Comparison of ENCODE assay signal across 14 cellular contexts in the genomic region with DNA sequence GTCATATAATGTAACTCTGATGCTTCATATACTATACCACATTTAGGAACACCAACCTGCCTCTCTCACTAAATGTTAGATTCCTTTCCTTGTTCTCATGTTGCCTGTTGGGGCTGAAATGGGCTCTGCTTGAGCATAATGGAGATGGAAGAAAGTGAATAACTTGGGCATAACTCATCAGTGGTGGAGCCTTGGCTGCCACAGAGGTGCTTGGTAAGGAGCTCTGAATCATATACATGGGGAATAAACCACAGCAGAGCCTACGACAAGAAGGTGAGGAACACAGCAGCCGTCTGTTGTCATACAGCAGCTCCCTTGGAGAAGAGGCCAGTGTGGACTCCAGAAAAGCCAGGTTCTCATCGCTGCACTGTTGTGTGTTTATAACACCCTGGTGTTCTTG.
DNase-seq lines count a peak whose midpoint lies in the region; ATAC-seq, FAIRE-seq and TF ChIP-seq lines count a peak whose summit lies in the region.
"Had no signal": no experiment of that assay in that cellular context is flagged by ENCODE, and none has a peak within 500 bp of the region (broad histone marks: within the 10 kb centered on the region; RNA-seq: fewer than 3 reads in every experiment).

No MANE protein-coding gene starts in this region.

- no peaks in the 10 kb centered on the region for H3K27me3 ChIP-seq in HepG2 (ENCODE audit: control insufficient read depth in 1 of 2, insufficient read depth in 2 of 2, low read length in 2 of 2)
- H3K27me3 ChIP-seq in right lobe of liver = no peaks in the 10 kb centered on the region
- H3K27me3 ChIP-seq: BLaER1 had no signal

- FAIRE-seq in HepG2 (lab: Jason Lieb, UNC) (no peak), GM12892 (lab: Jason Lieb, UNC) (no peak)

- CTCF ChIA-PET in HepG2 (lab: Yijun Ruan, JAX; ENCODE audit: low intra/inter-chr PET ratio, low total read pairs) = no interaction called here

- H3K79me2 ChIP-seq in HepG2 (ENCODE audit: insufficient read depth, low read length) = no peaks in the 10 kb centered on the region

- no peak overlapping the region for H3K9ac ChIP-seq in HepG2 (ENCODE audit: insufficient read depth, low read depth, low read length)
- H3K9ac ChIP-seq: BLaER1 had no signal

- TF ChIP-seq RAD21 in HepG2 (CRISPR knock-in tag; IDR thresholded peaks at IDR 0.05) = no peak

- POLR2A ChIA-PET in HepG2 (lab: Yijun Ruan, JAX) = interaction anchor here (1.0 to 4.8 kb wide), 4 partner anchors 24 to 84 kb away, joined by 3 to 56 read pairs (median 26); no protein-coding TSS in a partner anchor

- H2AFZ ChIP-seq in HepG2 (ENCODE audit: low read length) = no peak overlapping the region

- H3K4me1 ChIP-seq in HepG2 (ENCODE audit: insufficient read depth, low read length) (peaks cover 88% of the 10 kb centered on the region), right lobe of liver (peaks cover 0 to 14% (median 0%) of the 10 kb centered on the region in 4 donors)

- H4K20me1 ChIP-seq in HepG2 (ENCODE audit: insufficient read depth, low read length) = no peaks in the 10 kb centered on the region
- H4K20me1 ChIP-seq: BLaER1 had no signal

- H3K9me3 ChIP-seq in HepG2 (ENCODE audit: low read length) (no peaks in the 10 kb centered on the region), right lobe of liver (no peaks in the 10 kb centered on the region)

- no peak overlapping the region for H3K4me2 ChIP-seq in HepG2 (ENCODE audit: low read depth, low read length)
- H3K4me2 ChIP-seq: BLaER1 had no signal

- DNase-seq in HepG2 (ENCODE audit: low spot score) (no peak), right lobe of liver (no peak), T1000 (lab: John Stamatoyannopoulos, UW) (peak; percentile 16), fibroblast of mammary gland (ENCODE audit: low read depth) (peak; percentile 48), GM12892 (ENCODE audit: insufficient read length) (no peak), posterior vena cava (ENCODE audit: low spot score) (no peak)
- DNase-seq: activated CD4-positive, alpha-beta memory T cell treated with anti-CD3 and anti-CD28 coated beads for 36 hours; GF-D8; nucleus accumbens; SW 1271 had no signal

- H3K4me3 ChIP-seq in HepG2 (replicated peaks in 1 of 3; ENCODE audit: insufficient read depth in 1 of 3, low read depth in 2 of 3, low read length in 3 of 3) = no peak overlapping the region
- no peak overlapping the region for H3K4me3 ChIP-seq in right lobe of liver
- no peak overlapping the region for H3K4me3 ChIP-seq in fibroblast of mammary gland (ENCODE audit: control insufficient read depth, low read depth, low read length)
- H3K4me3 ChIP-seq: BLaER1, lung had no signal

- intact Hi-C loops in HepG2 (cut with micrococcal nuclease; ENCODE audit: unreplicated experiment) (no loop called here), right lobe of liver (cut with DNase I) (no loop called here), posterior vena cava (cut with DNase I) (no loop called here)

- in situ Hi-C loops in HepG2 (cut with HindIII; ENCODE audit: extremely low pct_ligation_motif_present, low pct_unique_long_range_greater_than_20kb) = no loop called here

- no peak for TF ChIP-seq EP300 in HepG2 (IDR thresholded peaks at IDR 0.05; ENCODE audit: low read depth in 2 of 2, low read length in 2 of 2)
- no peak for TF ChIP-seq EP300 in HepG2 (CRISPR knock-in tag; IDR thresholded peaks at IDR 0.05; ENCODE audit: borderline replicate concordance)

- H3K36me3 ChIP-seq in HepG2 (replicated peaks in 1 of 2; ENCODE audit: control insufficient read depth in 1 of 2, insufficient read depth in 2 of 2, low read length in 2 of 2) = no peaks in the 10 kb centered on the region
- H3K36me3 ChIP-seq in right lobe of liver = no peaks in the 10 kb centered on the region
- H3K36me3 ChIP-seq: BLaER1 had no signal

- H3K27ac ChIP-seq in HepG2 (ENCODE audit: extremely low read length, insufficient read depth, low read length) (peak overlapping the region; percentile 10), right lobe of liver (no peak overlapping the region)
- H3K27ac ChIP-seq: BLaER1 had no signal

- TF ChIP-seq CTCF in HepG2 (CRISPR knock-in tag; IDR thresholded peaks at IDR 0.05) (no peak), right lobe of liver (IDR thresholded peaks at IDR 0.05) (no peak), fibroblast of mammary gland (conservative IDR thresholded peaks at IDR 0.05; ENCODE audit: control insufficient read depth, insufficient read depth, low read depth, low read length) (no peak)

- no peak for TF ChIP-seq POLR2A in HepG2 (IDR thresholded peaks at IDR 0.05; ENCODE audit: insufficient read depth in 1 of 2, low read depth in 2 of 2, low read length in 2 of 2)
- no peak for TF ChIP-seq POLR2A in right lobe of liver (IDR thresholded peaks at IDR 0.05)
- TF ChIP-seq POLR2A in GM12892 (IDR thresholded peaks at IDR 0.05; ENCODE audit: low read depth, low read length) = no peak

- ATAC-seq in HepG2 (no peak), right lobe of liver (no peak), HG02763 (IDR thresholded peaks at IDR 0.05; ENCODE audit: unreplicated experiment) (no peak), GM21717 (IDR thresholded peaks at IDR 0.05; ENCODE audit: unreplicated experiment) (no peak)

- WGBS in HepG2 (ENCODE audit: low lambda C conversion rate) = 100% methylated on average over 3 of the region's 3 CpGs
- WGBS in right lobe of liver (ENCODE audit: insufficient coverage, low coverage, low lambda C conversion rate, missing lambda C conversion rate) = no CpG with 5 or more reads among the region's 3 CpGs

- BruUV-seq in HepG2 (replicated peaks; lab: Mats Ljungman, UMichigan) = no TSS peak

TF ChIP-seq in HepG2, 621 proteins besides CTCF, POLR2A, EP300 and RAD21 (continues in another document):
- TF ChIP-seq, protein P1, sequence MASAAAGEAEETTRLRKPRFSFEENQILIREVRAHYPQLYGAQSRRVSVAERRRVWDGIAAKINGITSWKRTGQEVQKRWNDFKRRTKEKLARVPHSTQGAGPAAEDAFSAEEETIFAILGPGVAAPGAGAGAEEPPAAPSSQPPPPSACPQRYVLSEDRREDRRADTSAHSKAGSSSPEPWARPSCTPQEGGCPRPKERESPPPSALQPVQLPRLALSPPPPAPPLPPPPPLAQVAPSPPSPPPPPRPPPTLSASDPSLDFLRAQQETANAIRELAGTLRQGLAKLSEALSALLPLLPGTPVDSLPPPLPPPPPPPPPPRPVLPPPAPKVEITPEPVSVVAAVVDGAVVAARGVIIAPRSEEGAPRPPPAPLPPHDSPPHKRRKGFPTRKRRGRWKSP (CRISPR knock-in tag; IDR thresholded peaks at IDR 0.05) = no peak
- TF ChIP-seq, protein P2, sequence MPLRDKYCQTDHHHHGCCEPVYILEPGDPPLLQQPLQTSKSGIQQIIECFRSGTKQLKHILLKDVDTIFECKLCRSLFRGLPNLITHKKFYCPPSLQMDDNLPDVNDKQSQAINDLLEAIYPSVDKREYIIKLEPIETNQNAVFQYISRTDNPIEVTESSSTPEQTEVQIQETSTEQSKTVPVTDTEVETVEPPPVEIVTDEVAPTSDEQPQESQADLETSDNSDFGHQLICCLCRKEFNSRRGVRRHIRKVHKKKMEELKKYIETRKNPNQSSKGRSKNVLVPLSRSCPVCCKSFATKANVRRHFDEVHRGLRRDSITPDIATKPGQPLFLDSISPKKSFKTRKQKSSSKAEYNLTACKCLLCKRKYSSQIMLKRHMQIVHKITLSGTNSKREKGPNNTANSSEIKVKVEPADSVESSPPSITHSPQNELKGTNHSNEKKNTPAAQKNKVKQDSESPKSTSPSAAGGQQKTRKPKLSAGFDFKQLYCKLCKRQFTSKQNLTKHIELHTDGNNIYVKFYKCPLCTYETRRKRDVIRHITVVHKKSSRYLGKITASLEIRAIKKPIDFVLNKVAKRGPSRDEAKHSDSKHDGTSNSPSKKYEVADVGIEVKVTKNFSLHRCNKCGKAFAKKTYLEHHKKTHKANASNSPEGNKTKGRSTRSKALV (CRISPR knock-in tag; IDR thresholded peaks at IDR 0.05) = no peak
- TF ChIP-seq, protein P3, sequence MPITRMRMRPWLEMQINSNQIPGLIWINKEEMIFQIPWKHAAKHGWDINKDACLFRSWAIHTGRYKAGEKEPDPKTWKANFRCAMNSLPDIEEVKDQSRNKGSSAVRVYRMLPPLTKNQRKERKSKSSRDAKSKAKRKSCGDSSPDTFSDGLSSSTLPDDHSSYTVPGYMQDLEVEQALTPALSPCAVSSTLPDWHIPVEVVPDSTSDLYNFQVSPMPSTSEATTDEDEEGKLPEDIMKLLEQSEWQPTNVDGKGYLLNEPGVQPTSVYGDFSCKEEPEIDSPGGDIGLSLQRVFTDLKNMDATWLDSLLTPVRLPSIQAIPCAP (CRISPR knock-in tag; IDR thresholded peaks at IDR 0.05; ENCODE audit: low read depth) = no peak

Comparison
In these comparisons a context has a peak if more than half of its experiments do, and no peak if none do; other contexts are left out.
1. DNase-seq: peak in T1000 (single experiment) and fibroblast of mammary gland (single experiment); none in HepG2 (single experiment), right lobe of liver (0 of 3), GM12892 (single experiment) and posterior vena cava (single experiment).